In genomic region chr2:135743860-135744259, GRCh38 we compare ENCODE assay signal across 8 cellular contexts. TPM values are rescaled to one million over a fixed set of nuclear protein-coding genes. Genes with fewer than 3 reads are reported as not detected.
DNase-seq lines count a peak whose midpoint lies in the region; ATAC-seq and TF ChIP-seq lines count a peak whose summit lies in the region.

No MANE protein-coding gene starts in this region.

- peak overlapping the region; percentile 5 for H3K27ac Mint-ChIP-seq in neural progenitor cell

- H3K4me1 Mint-ChIP-seq in neural progenitor cell = peaks cover 16% of the 10 kb centered on the region

- peaks cover 25% of the 10 kb centered on the region for H3F3A ChIP-seq in neural progenitor cell (ENCODE audit: low read depth)

- H3K9ac ChIP-seq in DND-41 (ENCODE audit: low read depth, low read length) = peak overlapping the region; percentile 96; the same call in 1 of the 2 replicates
- H3K9ac ChIP-seq in neural progenitor cell = no peak overlapping the region

- CTCF ChIA-PET in GM10248 (lab: Yijun Ruan, JAX) = interaction anchor here (1.0 to 4.5 kb wide), 4 partner anchors 11 to 740 kb away, joined by 3 to 24 read pairs (median 4); no protein-coding TSS in a partner anchor

- H3K9me3 ChIP-seq in DND-41 (ENCODE audit: insufficient read depth, low read length, severe bottlenecking) = no peaks in the 10 kb centered on the region
- H3K9me3 ChIP-seq in neural progenitor cell (ENCODE audit: low read depth) = no peaks in the 10 kb centered on the region

- peaks cover 40% of the 10 kb centered on the region for H4K20me1 ChIP-seq in DND-41 (ENCODE audit: insufficient read depth, low read length)
- H4K20me1 ChIP-seq in neural progenitor cell (ENCODE audit: low read depth) = peaks cover 33% of the 10 kb centered on the region

- no peak for ATAC-seq in DND-41 (ENCODE audit: insufficient read depth, low read depth)

- POLR2A ChIA-PET in GM10248 (lab: Yijun Ruan, JAX) = no interaction called here

- H3K79me2 ChIP-seq in DND-41 (ENCODE audit: insufficient read depth, low read length) (peaks cover 72% of the 10 kb centered on the region), neural progenitor cell (ENCODE audit: low read depth) (peaks cover 68% of the 10 kb centered on the region)

- peak overlapping the region in 1 of 2 experiments; percentile 92; a peak in 3 of 4 replicates for H3K4me3 ChIP-seq in DND-41 (ENCODE audit: low read depth in 1 of 2, low read length in 2 of 2)
- H3K4me3 ChIP-seq in neural progenitor cell = peak overlapping the region; percentile 92

- H3K36me3 ChIP-seq in DND-41 (ENCODE audit: insufficient read depth, low read length) (peaks cover 51% of the 10 kb centered on the region), neural progenitor cell (no peaks in the 10 kb centered on the region)

- H3K4me3 Mint-ChIP-seq in neural progenitor cell = peak overlapping the region; percentile 65

- peaks cover 25% of the 10 kb centered on the region for H3K36me3 Mint-ChIP-seq in neural progenitor cell

- peaks cover 35% of the 10 kb centered on the region for H3K4me1 ChIP-seq in DND-41 (ENCODE audit: insufficient read depth, low read length)
- H3K4me1 ChIP-seq in neural progenitor cell = peaks cover 19% of the 10 kb centered on the region

- TF ChIP-seq CTCF in DND-41 (IDR thresholded peaks at IDR 0.05; ENCODE audit: borderline replicate concordance, extremely low read depth, low read length, poor library complexity, severe bottlenecking) (no peak), neural progenitor cell (IDR thresholded peaks at IDR 0.05) (no peak), GM10248 (IDR thresholded peaks at IDR 0.05; ENCODE audit: control extremely low read depth, extremely low read depth, low read depth, missing control alignments) (no peak)

- no peaks in the 10 kb centered on the region for H3K9me3 Mint-ChIP-seq in neural progenitor cell

- H3K4me2 ChIP-seq in DND-41 (ENCODE audit: insufficient read depth, low read length) (peak overlapping the region; percentile 90), neural progenitor cell (peak overlapping the region; percentile 91)

- H3K27ac ChIP-seq in DND-41 (ENCODE audit: low read length) = peak overlapping the region; percentile 23; the same call in 1 of the 2 replicates
- H3K27ac ChIP-seq in neural progenitor cell = no peak overlapping the region
- H3K27ac ChIP-seq in substantia nigra (ENCODE audit: low read depth, low read length, poor library complexity, severe bottlenecking) = no peak overlapping the region

- H3K27me3 ChIP-seq in DND-41 (ENCODE audit: insufficient read depth, low read length, poor library complexity) (no peaks in the 10 kb centered on the region), neural progenitor cell (no peaks in the 10 kb centered on the region)

- peaks cover 3% of the 10 kb centered on the region for H3K27me3 Mint-ChIP-seq in neural progenitor cell (ENCODE audit: insufficient read depth, low read depth)

- DNase-seq in DND-41 = no peak
- peak; percentile 8 for DNase-seq in MV-4-11 (lab: John Stamatoyannopoulos, UW)
- peak; percentile 21 for DNase-seq in dedifferentiated amniotic fluid mesenchymal stem cell (ENCODE audit: extremely low spot score)
- DNase-seq in neural progenitor cell (ENCODE audit: low spot score) = peak; percentile 72
- no peak for DNase-seq in stimulated activated naive CD4-positive, alpha-beta T cell treated with Interleukin-2 at 50 U/mL for 16 hours (lab: John Stamatoyannopoulos, UW)
- no peak for DNase-seq in substantia nigra (lab: John Stamatoyannopoulos, UW)
- DNase-seq in GM10248 (ENCODE audit: extremely low spot score) = no peak
- no peak for DNase-seq in NCI-H2227 (lab: John Stamatoyannopoulos, UW; ENCODE audit: unreplicated experiment)

- H2AFZ ChIP-seq in DND-41 (ENCODE audit: low read depth, low read length) (no peak overlapping the region), neural progenitor cell (replicated peaks) (no peak overlapping the region)

RNA-seq across cellular contexts. Expression of gene UBXN4, which starts 2.2 kb away (rescaled TPM):
- 57.6 and 94.3 TPM in 2 replicates for total RNA-seq in neural progenitor cell (ENCODE audit: low replicate concordance)

Comparison
In these comparisons a context has a peak if more than half of its experiments do, and no peak if none do; other contexts are left out.
1. DNase-seq: peak in MV-4-11 (single experiment), dedifferentiated amniotic fluid mesenchymal stem cell (single experiment) and neural progenitor cell (single experiment); none in DND-41 (single experiment), stimulated activated naive CD4-positive, alpha-beta T cell treated with Interleukin-2 at 50 U/mL for 16 hours (single experiment), substantia nigra (0 of 49), GM10248 (single experiment) and NCI-H2227 (single experiment).